ENCODE assay signal across 8 cellular contexts in the genomic region with DNA sequence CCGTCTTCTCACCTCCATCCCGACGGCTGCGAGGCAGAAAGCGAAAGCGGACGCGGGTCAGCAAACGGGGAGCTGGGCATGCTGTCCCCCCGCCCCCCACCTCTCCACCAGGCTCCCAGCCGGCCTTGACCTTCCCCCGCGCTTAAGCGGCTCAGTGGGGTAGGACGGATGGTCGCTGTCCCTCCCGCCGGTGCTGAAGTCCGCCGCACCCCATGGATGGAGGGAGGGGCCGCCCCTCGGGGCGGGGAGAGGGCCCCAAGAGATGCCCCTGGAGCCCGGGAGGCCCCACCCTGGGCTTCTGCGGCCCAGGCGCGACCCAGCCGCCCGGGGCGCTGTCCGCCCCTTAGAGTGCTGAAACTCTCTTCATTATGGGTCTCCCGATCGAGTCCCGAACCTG. TPM values are rescaled to one million over a fixed set of nuclear protein-coding genes. Genes with fewer than 3 reads are reported as not detected.
DNase-seq lines count a peak whose midpoint lies in the region; ATAC-seq and TF ChIP-seq lines count a peak whose summit lies in the region.

A gene (minus strand): TSS at position 48 of the 397 bp plus-strand sequence. CDS start 188 bp downstream, outside the sequence.

- no peaks in the 10 kb centered on the region for H3K9me3 Mint-ChIP-seq in neural crest cell

- H3K27me3 Mint-ChIP-seq in neural crest cell (ENCODE audit: low read depth) = peaks cover 72% of the 10 kb centered on the region

- ATAC-seq in foreskin keratinocyte = peak; percentile 61
- peak; percentile 68 for ATAC-seq in upper lobe of right lung
- no peak for ATAC-seq in GM19023 (IDR thresholded peaks at IDR 0.05; ENCODE audit: unreplicated experiment)

- peaks cover 4 to 12% (median 7%) of the 10 kb centered on the region in 10 experiments; a peak in 13 of 20 replicates for H3K4me1 ChIP-seq in BLaER1 treated with 17β-estradiol and CSF1 and Interleukin-3, amounts not matched to agents 10 nM and 100 nM
- H3K4me1 ChIP-seq in foreskin keratinocyte = no peaks in the 10 kb centered on the region
- peaks cover 9% of the 10 kb centered on the region for H3K4me1 ChIP-seq in upper lobe of right lung

- peak within 1 kb of the TSS in 7 of 10 experiments; percentile 51 to 74 (median 60); a peak in 10 of 20 replicates for H3K4me3 ChIP-seq in BLaER1 treated with 17β-estradiol and CSF1 and Interleukin-3, amounts not matched to agents 10 nM and 100 nM
- H3K4me3 ChIP-seq in upper lobe of right lung = no peak within 1 kb of the TSS

- no peaks in the 10 kb centered on the region for H3K36me3 ChIP-seq in BLaER1 treated with 17β-estradiol and CSF1 and Interleukin-3, amounts not matched to agents 10 nM and 100 nM
- no peaks in the 10 kb centered on the region for H3K36me3 ChIP-seq in upper lobe of right lung

- peaks cover 15% of the 10 kb centered on the region for H3K4me1 Mint-ChIP-seq in neural crest cell

- no peak within 1 kb of the TSS for H3K27ac ChIP-seq in BLaER1 treated with 17β-estradiol and CSF1 and Interleukin-3, amounts not matched to agents 10 nM and 100 nM
- H3K27ac ChIP-seq in foreskin keratinocyte = no peak within 1 kb of the TSS
- no peak within 1 kb of the TSS for H3K27ac ChIP-seq in upper lobe of right lung

- H3K27ac Mint-ChIP-seq in neural crest cell (ENCODE audit: unreplicated experiment) = no peak within 1 kb of the TSS

- no peaks in the 10 kb centered on the region for H3K9me3 ChIP-seq in BLaER1 treated with 17β-estradiol and CSF1 and Interleukin-3, amounts not matched to agents 10 nM and 100 nM (replicated peaks in 1 of 11)
- no peaks in the 10 kb centered on the region for H3K9me3 ChIP-seq in upper lobe of right lung

- intact Hi-C loops in upper lobe of right lung (cut with DNase I) = loop anchor here (10.0 kb wide), 1 partner anchor 148 kb away; no protein-coding TSS in a partner anchor

- H4K20me1 ChIP-seq in BLaER1 treated with 17β-estradiol and CSF1 and Interleukin-3, amounts not matched to agents 10 nM and 100 nM = peaks cover 0 to 37% (median 6%) of the 10 kb centered on the region in 11 experiments; a peak in 11 of 22 replicates

- H3K4me3 Mint-ChIP-seq in neural crest cell = peak within 1 kb of the TSS; percentile 82

- H3K4me2 ChIP-seq in BLaER1 treated with 17β-estradiol and CSF1 and Interleukin-3, amounts not matched to agents 10 nM and 100 nM = peak within 1 kb of the TSS; percentile 30 to 99 (median 96); a peak in 21 of 22 replicates

- H3K27me3 ChIP-seq in BLaER1 treated with 17β-estradiol and CSF1 and Interleukin-3, amounts not matched to agents 10 nM and 100 nM = peaks cover 34 to 49% (median 39%) of the 10 kb centered on the region in 11 experiments
- H3K27me3 ChIP-seq in foreskin keratinocyte (peaks cover 64% of the 10 kb centered on the region), upper lobe of right lung (peaks cover 71% of the 10 kb centered on the region)

- TF ChIP-seq CTCF in foreskin keratinocyte (conservative IDR thresholded peaks at IDR 0.05) = no peak
- TF ChIP-seq CTCF in neural crest cell (conservative IDR thresholded peaks at IDR 0.05) = peak; percentile 36
- no peak for TF ChIP-seq CTCF in upper lobe of right lung (IDR thresholded peaks at IDR 0.05)

- DNase-seq in NCI-H460 (ENCODE audit: extremely low read depth, low read depth) (peak; percentile 54), foreskin keratinocyte (no peak), neural crest cell (ENCODE audit: low read depth, low spot score) (peak; percentile 68), upper lobe of right lung (peak; percentile 71), SW480 (ENCODE audit: low spot score) (no peak)
- peak; percentile 14 for DNase-seq in activated effector memory CD4-positive, alpha-beta T cell treated with Interleukin-2 at 50 U/mL for 16 hours

- no peaks in the 10 kb centered on the region for H3K36me3 Mint-ChIP-seq in neural crest cell (ENCODE audit: low read depth)

- H3K9ac ChIP-seq in BLaER1 treated with 17β-estradiol and CSF1 and Interleukin-3, amounts not matched to agents 10 nM and 100 nM = no peak within 1 kb of the TSS

RNA-seq across cellular contexts. Expression of the gene that starts here (rescaled TPM):
- total RNA-seq in NCI-H460 (2014; rRNA removed; shearing (Covaris generic)) = not detected in 2 replicates
- not detected in 2 replicates for polyA plus RNA-seq in NCI-H460 (2014; cell fraction: nucleus; rRNA removed)
- total RNA-seq in foreskin keratinocyte = not detected in 2 replicates
- not detected in 2 replicates for polyA plus RNA-seq in foreskin keratinocyte
- total RNA-seq in neural crest cell = 1.6 and 2.8 TPM in 2 replicates
- 0.41 TPM for total RNA-seq in upper lobe of right lung

Comparison
In these comparisons a context has a peak if more than half of its experiments do, and no peak if none do; other contexts are left out.
1. Peak in DNase-seq in NCI-H460; RNA of the gene not detected or under 1 TPM.
2. Peak in ATAC-seq in foreskin keratinocyte; RNA of the gene not detected or under 1 TPM.
3. Peak in DNase-seq and ATAC-seq in upper lobe of right lung; RNA of the gene not detected or under 1 TPM.
4. DNase-seq: peak in activated effector memory CD4-positive, alpha-beta T cell treated with Interleukin-2 at 50 U/mL for 16 hours (single experiment) and neural crest cell (single experiment); none in foreskin keratinocyte (0 of 2) and SW480 (single experiment).